In genomic region chrX:154546354-154547244, GRCh38 we compare ENCODE assay signal across 1 cellular context.
TF ChIP-seq lines count a peak whose summit lies in the region.

G6PD (minus strand) TSS chrX:154546846; CDS start chrX:154546155, 691 bp downstream.

TF ChIP-seq in GM12878, 131 proteins besides CTCF, POLR2A, EP300 and RAD21 (continued from another document):
- TF ChIP-seq ZBTB4 (CRISPR knock-in tag; IDR thresholded peaks at IDR 0.05), result no peak
- TF ChIP-seq JUNB (IDR thresholded peaks at IDR 0.05), result no peak
- TF ChIP-seq BHLHE40 (IDR thresholded peaks at IDR 0.05; ENCODE audit: borderline replicate concordance in 1 of 2, low read depth in 2 of 2, low read length in 1 of 2), result peak in 1 of 2 experiments; percentile 81; a peak in 2 of 4 replicates
- TF ChIP-seq EGR1 (IDR thresholded peaks at IDR 0.05; ENCODE audit: borderline replicate concordance in 1 of 2, low read depth in 2 of 2, low read length in 2 of 2), result peak in 1 of 2 experiments; percentile 57; a peak in 1 of 3 replicates
- no peak for TF ChIP-seq KAT2A (conservative IDR thresholded peaks at IDR 0.05; ENCODE audit: control insufficient read depth, low read depth, low read length)
- TF ChIP-seq BRCA1 (IDR thresholded peaks at IDR 0.05; ENCODE audit: low read depth, low read length), result no peak
- no peak for TF ChIP-seq ZZZ3 (IDR thresholded peaks at IDR 0.05; ENCODE audit: control insufficient read depth, insufficient read length, low read depth)
- TF ChIP-seq CBX5 (IDR thresholded peaks at IDR 0.05; ENCODE audit: low read depth), result no peak
